8 cellular contexts compared by ENCODE assay signal in genomic region chr12:54419088-54419887, GRCh38. TPM values are rescaled to one million over a fixed set of nuclear protein-coding genes. Genes with fewer than 3 reads are reported as not detected.
DNase-seq lines count a peak whose midpoint lies in the region; ATAC-seq, FAIRE-seq and TF ChIP-seq lines count a peak whose summit lies in the region.

Gene ITGA5, minus strand, starts transcription at chr12:54419266. Its CDS starts 68 bp downstream, at chr12:54419198.

- peaks cover 49% of the 10 kb centered on the region for H3K79me2 ChIP-seq in keratinocyte (ENCODE audit: control insufficient read depth, insufficient read depth, low read length)
- peaks cover 49% of the 10 kb centered on the region for H3K79me2 ChIP-seq in smooth muscle cell (ENCODE audit: low read depth)

- peak within 1 kb of the TSS; percentile 79 for H3K4me3 Mint-ChIP-seq in central memory CD8-positive, alpha-beta T cell

- no peak for FAIRE-seq in keratinocyte (lab: Jason Lieb, UNC)

- no peaks in the 10 kb centered on the region for H3K9me1 ChIP-seq in keratinocyte (ENCODE audit: control insufficient read depth, extremely low read depth, insufficient read depth, low read length)

- no peaks in the 10 kb centered on the region for H3K9me3 Mint-ChIP-seq in central memory CD8-positive, alpha-beta T cell

- H4K20me1 ChIP-seq in keratinocyte (ENCODE audit: control insufficient read depth, extremely low read depth, insufficient read depth, low read length), result no peaks in the 10 kb centered on the region
- peaks cover 39% of the 10 kb centered on the region for H4K20me1 ChIP-seq in smooth muscle cell (ENCODE audit: low read depth)

- H3K27ac ChIP-seq in keratinocyte (ENCODE audit: control insufficient read depth, insufficient read depth, low read length), result peak within 1 kb of the TSS; percentile 91
- peak within 1 kb of the TSS; percentile 92 for H3K27ac ChIP-seq in smooth muscle cell (ENCODE audit: low read depth)

- H3K4me3 ChIP-seq in keratinocyte (ENCODE audit: control insufficient read depth in 2 of 3, extremely low read depth in 1 of 3, insufficient read depth in 2 of 3, low read depth in 1 of 3, low read length in 3 of 3) (peak within 1 kb of the TSS; percentile 81 to 97 (median 88)), smooth muscle cell (peak within 1 kb of the TSS; percentile 100)

- H3K36me3 ChIP-seq in keratinocyte (ENCODE audit: control insufficient read depth in 2 of 2, extremely low read depth in 1 of 2, insufficient read depth in 2 of 2, low read length in 2 of 2), result no peaks in the 10 kb centered on the region
- H3K36me3 ChIP-seq in smooth muscle cell (ENCODE audit: low read depth), result no peaks in the 10 kb centered on the region

- ATAC-seq in central memory CD8-positive, alpha-beta T cell (replicated peaks; ENCODE audit: extremely low read depth, poor library complexity, severe bottlenecking), result peak; percentile 22

- TF ChIP-seq CTCF in keratinocyte (optimal IDR thresholded peaks at IDR 0.05 in 1 of 3, IDR thresholded peaks at IDR 0.05 in 1 of 3, conservative IDR thresholded peaks at IDR 0.05 in 1 of 3; ENCODE audit: extremely low read depth in 1 of 3, insufficient read depth in 2 of 3, low read length in 3 of 3), result no peak
- no peak for TF ChIP-seq CTCF in smooth muscle cell (IDR thresholded peaks at IDR 0.05; ENCODE audit: borderline replicate concordance, insufficient read depth, poor library complexity, severe bottlenecking)

- H3F3A ChIP-seq in smooth muscle cell (ENCODE audit: low read depth), result peaks cover 3% of the 10 kb centered on the region

- no peaks in the 10 kb centered on the region for H3K9me3 ChIP-seq in keratinocyte (ENCODE audit: control insufficient read depth, low read depth, low read length)
- H3K9me3 ChIP-seq in smooth muscle cell (replicated peaks; ENCODE audit: low read depth), result no peaks in the 10 kb centered on the region

- peaks cover 22% of the 10 kb centered on the region for H3K36me3 Mint-ChIP-seq in central memory CD8-positive, alpha-beta T cell (ENCODE audit: insufficient read depth)

- H3K9ac ChIP-seq in keratinocyte (ENCODE audit: control insufficient read depth, extremely low read depth, insufficient read depth, low read length) (peak within 1 kb of the TSS; percentile 92), smooth muscle cell (ENCODE audit: low read depth) (peak within 1 kb of the TSS; percentile 96)

- peaks cover 63% of the 10 kb centered on the region for H3K4me1 ChIP-seq in keratinocyte (ENCODE audit: control insufficient read depth, extremely low read depth, insufficient read depth, low read length)
- H3K4me1 ChIP-seq in smooth muscle cell (ENCODE audit: low read depth), result peaks cover 30% of the 10 kb centered on the region

- dilution Hi-C loops in keratinocyte (cut with MboI; ENCODE audit: extremely low pct_ligation_motif_present, low sequenced_read_pairs), result no loop called here

- peak within 1 kb of the TSS; percentile 79 for H2AFZ ChIP-seq in keratinocyte (ENCODE audit: control insufficient read depth, low read length)
- peak within 1 kb of the TSS; percentile 93 for H2AFZ ChIP-seq in smooth muscle cell (ENCODE audit: low read depth)

- peak within 1 kb of the TSS; percentile 96 for H3K4me2 ChIP-seq in keratinocyte (ENCODE audit: control insufficient read depth, extremely low read depth, insufficient read depth, low read depth, low read length)
- H3K4me2 ChIP-seq in smooth muscle cell, result peak within 1 kb of the TSS; percentile 94

- DNase-seq in NCI-H748 (lab: John Stamatoyannopoulos, UW; ENCODE audit: unreplicated experiment), result peak; percentile 20
- DNase-seq in NCI-H748 treated with DMSO at 0.1 percent for 48 hours (lab: John Stamatoyannopoulos, UW), result no peak
- peak; percentile 39 for DNase-seq in T-helper 22 cell (ENCODE audit: low read depth)
- DNase-seq in central memory CD8-positive, alpha-beta T cell (ENCODE audit: low spot score in 2 of 2), result no peak
- no peak for DNase-seq in keratinocyte (ENCODE audit: low read depth, low spot score)
- peak; percentile 69 for DNase-seq in smooth muscle cell (lab: John Stamatoyannopoulos, UW; ENCODE audit: unreplicated experiment)
- DNase-seq in DMS79 treated with DMSO at 0.1 percent for 48 hours (lab: John Stamatoyannopoulos, UW), result no peak
- DNase-seq in NCI-H345 treated with DMSO at 0.1 percent for 48 hours (lab: John Stamatoyannopoulos, UW; ENCODE audit: unreplicated experiment), result no peak

- H3K27me3 ChIP-seq in keratinocyte (ENCODE audit: control insufficient read depth, extremely low read depth, insufficient read depth, low read length) (no peaks in the 10 kb centered on the region), smooth muscle cell (ENCODE audit: low read depth) (no peaks in the 10 kb centered on the region)

- 4% methylated on average over 36 of the region's 46 CpGs for WGBS in smooth muscle cell (ENCODE audit: low lambda C conversion rate)

- no peaks in the 10 kb centered on the region for H3K27me3 Mint-ChIP-seq in central memory CD8-positive, alpha-beta T cell

- peak within 1 kb of the TSS; percentile 98 for H3K27ac Mint-ChIP-seq in central memory CD8-positive, alpha-beta T cell (ENCODE audit: low read depth)

- H3K4me1 Mint-ChIP-seq in central memory CD8-positive, alpha-beta T cell, result peaks cover 53% of the 10 kb centered on the region

RNA-seq across cellular contexts. Expression of gene ITGA5, which starts in this region (rescaled TPM):
- 47.9 to 107 TPM (median 68.0 TPM) in 3 replicates for polyA plus RNA-seq in keratinocyte
- 14.5 TPM for polyA plus RNA-seq in keratinocyte (2011; ENCODE audit: low read depth)
- polyA plus RNA-seq in keratinocyte (2011; cell fraction: cytosol; rRNA removed), result 25.2 and 31.4 TPM in 2 replicates
- polyA plus RNA-seq in keratinocyte (2011; cell fraction: nucleus; rRNA removed), result 168 and 190 TPM in 2 replicates
- 38.3 and 109 TPM in 2 replicates for polyA plus RNA-seq in keratinocyte (2012; ENCODE audit: low replicate concordance)
- 127 to 228 TPM (median 141 TPM) in 3 replicates for polyA minus RNA-seq in keratinocyte
- 88.1 TPM for polyA minus RNA-seq in keratinocyte (2011; cell fraction: cytosol; rRNA and poly(A)+ RNA removed)
- 246 and 280 TPM in 2 replicates for polyA minus RNA-seq in keratinocyte (2011; cell fraction: nucleus; rRNA and poly(A)+ RNA removed)
- 151 and 163 TPM in 2 replicates for total RNA-seq in smooth muscle cell
- 192 and 202 TPM in 2 replicates for polyA plus RNA-seq in smooth muscle cell

Comparison
In these comparisons a context has a peak if more than half of its experiments do, and no peak if none do; other contexts are left out.
1. DNase-seq: peak in NCI-H748 (single experiment), T-helper 22 cell (single experiment) and smooth muscle cell (single experiment); none in NCI-H748 treated with DMSO at 0.1 percent for 48 hours (single experiment), central memory CD8-positive, alpha-beta T cell (0 of 2), keratinocyte (single experiment), DMS79 treated with DMSO at 0.1 percent for 48 hours (single experiment) and NCI-H345 treated with DMSO at 0.1 percent for 48 hours (single experiment).